8 cellular contexts compared by ENCODE assay signal in genomic region chr7:152675761-152676636, GRCh38. TPM values are rescaled to one million over a fixed set of nuclear protein-coding genes. Genes with fewer than 3 reads are reported as not detected.
DNase-seq lines count a peak whose midpoint lies in the region; ATAC-seq and TF ChIP-seq lines count a peak whose summit lies in the region.

XRCC2 (minus strand) TSS chr7:152676141; CDS start chr7:152676079, 62 bp downstream.

- POLR2A ChIA-PET in CD4-positive, alpha-beta T cell (lab: Charles Lee), result interaction anchor here (0.5 kb wide), 1 partner anchor 113 kb away, joined by 3 read pairs; no protein-coding TSS in a partner anchor

- peak within 1 kb of the TSS; percentile 92 for H3K4me3 Mint-ChIP-seq in CD4-positive, alpha-beta T cell

- peaks cover 5% of the 10 kb centered on the region for H3K36me3 Mint-ChIP-seq in CD4-positive, alpha-beta T cell (ENCODE audit: low read depth)

- TF ChIP-seq POLR2A in lower leg skin (IDR thresholded peaks at IDR 0.05), result peak in 1 of 2 donors; percentile 16

- H3K27ac ChIP-seq in CD4-positive, alpha-beta T cell (ENCODE audit: low read depth, low read length), result peak within 1 kb of the TSS; percentile 13
- H3K27ac ChIP-seq in dorsolateral prefrontal cortex, result peak within 1 kb of the TSS; percentile 44 to 95 (median 87)

- peak; percentile 94 for ATAC-seq in CD4-positive, alpha-beta T cell (ENCODE audit: poor library complexity)
- ATAC-seq in GM19452 (IDR thresholded peaks at IDR 0.05; ENCODE audit: unreplicated experiment) (peak; percentile 89), HG03575 (IDR thresholded peaks at IDR 0.05; ENCODE audit: extremely low read depth, insufficient number of reproducible peaks, low FRiP score, unreplicated experiment) (peak; percentile 57)

- WGBS in lower leg skin, 2 donors, result 3 to 5% methylated on average over 42 to 44 of the region's 62 CpGs

- H3K4me1 Mint-ChIP-seq in CD4-positive, alpha-beta T cell (ENCODE audit: low read depth), result peaks cover 10% of the 10 kb centered on the region

- H3K9me3 ChIP-seq in CD4-positive, alpha-beta T cell (ENCODE audit: control insufficient read depth, low read length), result no peaks in the 10 kb centered on the region

- peak; percentile 87 to 98 (median 94) for DNase-seq in CD4-positive, alpha-beta T cell
- DNase-seq in NCI-H82 (lab: John Stamatoyannopoulos, UW) (peak; percentile 94), dorsolateral prefrontal cortex (peak; percentile 80 to 95 (median 84)), lower leg skin (ENCODE audit: low spot score in 2 of 2) (peak; percentile 88 to 97)
- DNase-seq in activated CD4-positive, alpha-beta T cell treated with anti-CD3 and anti-CD28 coated beads, Interleukin-2, amount 50 U/mL, for 48 hours, result peak; percentile 93
- peak; percentile 92 to 97 for DNase-seq in stimulated activated CD4-positive, alpha-beta T cell treated with anti-CD3 and anti-CD28 coated beads, Interleukin-4, amount 100 ng/mL, for 4 hours

- intact Hi-C loops in CD4-positive, alpha-beta T cell (cut with DNase I, micrococcal nuclease), result loop anchor here (2.0 to 10.0 kb wide), 7 partner anchors 211 to 1331 kb away; partner anchors contain the start of genes GALNT11 (in 1 of the 2), KMT2C (in 1 of the 2), NUB1 (in 1 of the 2) and PRKAG2 (in 1 of the 2)
- intact Hi-C loops in dorsolateral prefrontal cortex (cut with DNase I) (loop anchor here (1.0 to 10.0 kb wide), 7 partner anchors 81 to 651 kb away; partner anchors contain the start of genes ACTR3B (in 2 of the 2), KMT2C (in 2 of the 2) and GALNT11 (in 1 of the 2)), lower leg skin (cut with DNase I; ENCODE audit: low total_unique reads) (no loop called here)

- H3K4me3 ChIP-seq in dorsolateral prefrontal cortex, result peak within 1 kb of the TSS; percentile 58 to 100 (median 81)
- H3K4me3 ChIP-seq in lower leg skin (ENCODE audit: low read depth, poor library complexity, severe bottlenecking), result peak within 1 kb of the TSS; percentile 37

- H3K9me3 Mint-ChIP-seq in CD4-positive, alpha-beta T cell, result no peaks in the 10 kb centered on the region

- H3K27me3 Mint-ChIP-seq in CD4-positive, alpha-beta T cell, result no peaks in the 10 kb centered on the region

- peak within 1 kb of the TSS; percentile 73 for H3K27ac Mint-ChIP-seq in CD4-positive, alpha-beta T cell

- no peak for TF ChIP-seq CTCF in CD4-positive, alpha-beta T cell (IDR thresholded peaks at IDR 0.05)
- TF ChIP-seq CTCF in dorsolateral prefrontal cortex (IDR thresholded peaks at IDR 0.05 in 54 of 56, conservative IDR thresholded peaks at IDR 0.05 in 2 of 56; ENCODE audit: low read depth in 1 of 56, partially characterized antibody in 56 of 56) (peak in 30 of 56 donors; percentile 5 to 56 (median 27)), lower leg skin (IDR thresholded peaks at IDR 0.05) (no peak)

- CTCF ChIA-PET in CD4-positive, alpha-beta T cell (lab: Charles Lee), result no interaction called here

- H3K27me3 ChIP-seq in CD4-positive, alpha-beta T cell (ENCODE audit: control insufficient read depth, insufficient read depth, low read length), result no peaks in the 10 kb centered on the region
- H3K27me3 ChIP-seq in dorsolateral prefrontal cortex, result no peaks in the 10 kb centered on the region

RNA-seq across cellular contexts. Expression of gene XRCC2, which starts in this region (rescaled TPM):
- under 1 TPM; 0.25 to 0.41 TPM for total RNA-seq in CD4-positive, alpha-beta T cell
- total RNA-seq in dorsolateral prefrontal cortex, result 1 to 10 TPM in 119 of 120 experiments, under 1 TPM in 1; 0.59 to 3.6 (median 1.8) TPM
- total RNA-seq in lower leg skin, result 1 to 10 TPM in 1 of 4 donors, under 1 TPM in 3; 0.25 to 1.1 (median 0.81) TPM

Comparison
In these comparisons a context has a peak if more than half of its experiments do, and no peak if none do; other contexts are left out.
1. Peak in every context shown above with its lines: DNase-seq, ATAC-seq, H3K4me3 ChIP-seq and H3K27ac ChIP-seq.
2. Peak in DNase-seq, ATAC-seq and H3K27ac ChIP-seq in CD4-positive, alpha-beta T cell; RNA of the gene not detected or under 1 TPM.
3. CTCF ChIP-seq: peak in dorsolateral prefrontal cortex (30 of 56); none in CD4-positive, alpha-beta T cell (single experiment) and lower leg skin (0 of 3).